Comparison of ENCODE assay signal across 28 cellular contexts in the genomic region with DNA sequence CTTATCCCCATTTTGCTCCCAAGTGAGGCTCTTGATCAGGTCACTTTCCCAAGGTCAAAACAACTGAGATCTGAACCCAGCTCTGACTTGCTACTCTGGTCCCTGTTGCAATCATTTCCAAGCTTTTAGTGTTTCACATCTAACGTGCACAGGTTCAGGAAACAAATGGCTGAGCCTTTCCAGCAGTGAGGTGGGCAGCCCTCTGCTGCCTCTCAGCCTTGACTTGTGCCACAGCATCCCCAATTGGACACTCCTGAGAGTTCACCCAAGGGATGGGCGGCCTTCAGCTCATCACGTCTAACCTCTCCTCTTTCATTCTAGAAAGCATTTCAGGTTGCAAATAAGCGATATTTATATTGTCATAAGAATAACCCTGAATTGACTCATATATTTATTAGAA.
"Had no signal": no experiment of that assay in that cellular context is flagged by ENCODE, and none has a peak within 500 bp of the region (broad histone marks: within the 10 kb centered on the region; RNA-seq: fewer than 3 reads in every experiment).

No MANE protein-coding gene starts in this region.

- H3K27ac Mint-ChIP-seq: activated CD4-positive, alpha-beta memory T cell treated with anti-CD3 and anti-CD28 coated beads for 36 hours; activated naive CD4-positive, alpha-beta T cell treated with anti-CD3 and anti-CD28 coated beads for 36 hours; activated naive CD8-positive, alpha-beta T cell treated with anti-CD3 and anti-CD28 coated beads for 36 hours; activated T-helper 1 cell treated with anti-CD3 and anti-CD28 coated beads, Interleukin-12 subunit alpha, Interleukin-12 subunit beta, Interleukin-2, Interleukin-4 antibody, amounts not matched to agents 30 ng/mL and 10 ng/mL and 1 ng/mL, durations not matched to agents 14 hours and 24 hours and 36 hours; effector memory CD8-positive, alpha-beta T cell; progenitor cell of endocrine pancreas; T-helper 2 cell treated with Interferon-gamma antibody and Interleukin-4, amounts not matched to agents 5 μg/mL and 100 μg/mL, for 36 hours had no signal

- H3K4me1 ChIP-seq: heart left ventricle, left ventricle myocardium inferior, right lobe of liver, testis, transverse colon, uterus had no signal

- DNase-seq: activated CD4-positive, alpha-beta memory T cell treated with anti-CD3 and anti-CD28 coated beads for 36 hours; activated CD4-positive, alpha-beta T cell treated with anti-CD3 and anti-CD28 coated beads for 48 hours; activated CD8-positive, alpha-beta memory T cell treated with anti-CD3 and anti-CD28 coated beads, Interleukin-2, amount 50 U/mL, for 4 hours; activated effector memory CD4-positive, alpha-beta T cell treated with anti-CD3 and anti-CD28 coated beads, Interleukin-2, amount 50 U/mL, for 16 hours; activated naive CD4-positive, alpha-beta T cell treated with anti-CD3 and anti-CD28 coated beads for 36 hours; activated naive CD8-positive, alpha-beta T cell treated with anti-CD3 and anti-CD28 coated beads for 36 hours; activated T-cell treated with anti-CD3 and anti-CD28 coated beads, Interleukin-2, amount 50 U/mL, for 1 hour; brain microvascular endothelial cell; dorsolateral prefrontal cortex; effector memory CD8-positive, alpha-beta T cell; foreskin fibroblast; heart left ventricle; left ventricle myocardium inferior; mucosa of descending colon; ovary; right lobe of liver; stimulated activated CD4-positive, alpha-beta T cell treated with anti-CD3 and anti-CD28 coated beads, Interleukin-2, amount 100 ng/mL, for 48 hours; stimulated activated naive CD4-positive, alpha-beta T cell treated with Interleukin-2 at 50 U/mL for 16 hours; testis; transverse colon; uterus had no signal

- H3K9me3 ChIP-seq: heart left ventricle, left ventricle myocardium inferior, mucosa of descending colon, ovary, right lobe of liver, testis, transverse colon, uterus had no signal

- ATAC-seq: activated CD4-positive, CD25-positive, alpha-beta regulatory T cell treated with anti-CD3 and anti-CD28 coated beads, Interleukin-2, amount 50 U/mL, for 24 hours; effector memory CD8-positive, alpha-beta T cell; heart left ventricle; mucosa of descending colon; right lobe of liver had no signal

- H3K4me3 Mint-ChIP-seq: activated CD4-positive, alpha-beta memory T cell treated with anti-CD3 and anti-CD28 coated beads for 36 hours; activated naive CD4-positive, alpha-beta T cell treated with anti-CD3 and anti-CD28 coated beads for 36 hours; activated naive CD8-positive, alpha-beta T cell treated with anti-CD3 and anti-CD28 coated beads for 36 hours; activated T-helper 1 cell treated with anti-CD3 and anti-CD28 coated beads, Interleukin-12 subunit alpha, Interleukin-12 subunit beta, Interleukin-2, Interleukin-4 antibody, amounts not matched to agents 30 ng/mL and 10 ng/mL and 1 ng/mL, durations not matched to agents 14 hours and 24 hours and 36 hours; effector memory CD8-positive, alpha-beta T cell; nephron; T-helper 2 cell treated with Interferon-gamma antibody and Interleukin-4, amounts not matched to agents 5 μg/mL and 100 μg/mL, for 36 hours had no signal

- H3K9me3 Mint-ChIP-seq: activated CD4-positive, alpha-beta memory T cell treated with anti-CD3 and anti-CD28 coated beads for 36 hours; activated naive CD4-positive, alpha-beta T cell treated with anti-CD3 and anti-CD28 coated beads for 36 hours; activated naive CD8-positive, alpha-beta T cell treated with anti-CD3 and anti-CD28 coated beads for 36 hours; activated T-helper 1 cell treated with anti-CD3 and anti-CD28 coated beads, Interleukin-12 subunit alpha, Interleukin-12 subunit beta, Interleukin-2, Interleukin-4 antibody, amounts not matched to agents 30 ng/mL and 10 ng/mL and 1 ng/mL, durations not matched to agents 14 hours and 24 hours and 36 hours; nephron; T-helper 2 cell treated with Interferon-gamma antibody and Interleukin-4, amounts not matched to agents 5 μg/mL and 100 μg/mL, for 36 hours had no signal

- H3K36me3 ChIP-seq: brain microvascular endothelial cell, heart left ventricle, left ventricle myocardium inferior, ovary, right lobe of liver, transverse colon, uterus had no signal

- H3K27me3 Mint-ChIP-seq: activated CD4-positive, alpha-beta memory T cell treated with anti-CD3 and anti-CD28 coated beads for 36 hours; activated naive CD8-positive, alpha-beta T cell treated with anti-CD3 and anti-CD28 coated beads for 36 hours; effector memory CD8-positive, alpha-beta T cell; progenitor cell of endocrine pancreas had no signal

- H3K27ac ChIP-seq: brain microvascular endothelial cell, coronary artery, dorsolateral prefrontal cortex, heart left ventricle, left ventricle myocardium inferior, ovary, right lobe of liver, testis, transverse colon, uterus had no signal

- H3K36me3 Mint-ChIP-seq: activated CD4-positive, alpha-beta memory T cell treated with anti-CD3 and anti-CD28 coated beads for 36 hours; activated naive CD8-positive, alpha-beta T cell treated with anti-CD3 and anti-CD28 coated beads for 36 hours had no signal

- H3K4me3 ChIP-seq: coronary artery, dorsolateral prefrontal cortex, heart left ventricle, left ventricle myocardium inferior, lung, mucosa of descending colon, ovary, right lobe of liver, testis, transverse colon, uterus had no signal

- H3K4me1 Mint-ChIP-seq: activated naive CD8-positive, alpha-beta T cell treated with anti-CD3 and anti-CD28 coated beads for 36 hours had no signal

- H3K27me3 ChIP-seq: brain microvascular endothelial cell, dorsolateral prefrontal cortex, ovary, right lobe of liver, testis, transverse colon, uterus had no signal
